28 cellular contexts compared by ENCODE assay signal in the genomic region with DNA sequence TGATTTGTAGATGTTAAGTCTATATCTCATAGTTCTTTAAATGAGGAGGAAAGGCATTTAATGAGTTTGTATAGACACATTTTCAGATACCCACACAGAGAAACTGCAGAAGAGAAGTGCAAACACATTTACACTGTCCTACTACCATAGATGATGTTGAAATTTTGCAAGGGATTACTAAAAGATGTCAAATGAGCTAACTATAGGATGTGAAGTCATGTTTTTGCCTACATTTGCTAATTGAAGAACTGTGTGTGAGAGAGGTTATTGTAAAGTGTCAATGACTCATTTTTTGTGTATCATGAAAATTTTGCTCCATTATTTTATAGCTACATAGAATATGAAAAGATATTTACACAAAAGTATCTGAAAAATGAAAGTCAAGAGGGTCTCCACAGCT.
"Had no signal": no experiment of that assay in that cellular context is flagged by ENCODE, and none has a peak within 500 bp of the region (broad histone marks: within the 10 kb centered on the region; RNA-seq: fewer than 3 reads in every experiment).

No MANE protein-coding gene starts in this region.

- H3K27ac Mint-ChIP-seq: effector memory CD8-positive, alpha-beta T cell; endodermal cell; immature natural killer cell; mesothelial cell of epicardium; naive B cell; naive thymus-derived CD8-positive, alpha-beta T cell had no signal

- H3K9me3 Mint-ChIP-seq: effector memory CD8-positive, alpha-beta T cell; endodermal cell; immature natural killer cell; mesothelial cell of epicardium had no signal

- FAIRE-seq: colon, endometrium had no signal

- H3K4me1 ChIP-seq: gastrocnemius medialis, left lung, lower lobe of right lung had no signal

- H3K4me3 ChIP-seq: coronary artery, dorsolateral prefrontal cortex, esophagus squamous epithelium, gastrocnemius medialis, heart right ventricle, left lung, lower lobe of right lung, mucosa of descending colon had no signal

- DNase-seq: dermis blood vessel endothelial cell; dorsolateral prefrontal cortex; effector CD4-positive, alpha-beta T cell; effector memory CD8-positive, alpha-beta T cell; endodermal cell; erythroblast; esophagus squamous epithelium; foreskin fibroblast; foreskin melanocyte; gastrocnemius medialis; glutamatergic neuron; head of caudate nucleus; heart right ventricle; hippocampal formation; immature natural killer cell; left cardiac atrium; left lung; left ventricle myocardium superior; lower lobe of right lung; mesenchymal stem cell; mucosa of descending colon; naive B cell; naive thymus-derived CD8-positive, alpha-beta T cell had no signal

- H3K4me1 Mint-ChIP-seq: mesothelial cell of epicardium had no signal

- H3K36me3 Mint-ChIP-seq: immature natural killer cell; mesothelial cell of epicardium; naive B cell; naive thymus-derived CD8-positive, alpha-beta T cell had no signal

- H3K4me3 Mint-ChIP-seq: effector memory CD8-positive, alpha-beta T cell; endodermal cell; immature natural killer cell; mesothelial cell of epicardium; naive B cell; naive thymus-derived CD8-positive, alpha-beta T cell had no signal

- H3K36me3 ChIP-seq: esophagus squamous epithelium, gastrocnemius medialis, heart right ventricle, left lung, lower lobe of right lung had no signal

- H3K27me3 ChIP-seq: dorsolateral prefrontal cortex, esophagus squamous epithelium, gastrocnemius medialis, heart right ventricle, left lung had no signal

- H3K27ac ChIP-seq: coronary artery, dorsolateral prefrontal cortex, epithelial cell of prostate, esophagus squamous epithelium, gastrocnemius medialis, heart right ventricle, left lung, lower lobe of right lung had no signal

- H3K9me3 ChIP-seq: esophagus squamous epithelium, gastrocnemius medialis, heart right ventricle, left lung, lower lobe of right lung, mucosa of descending colon had no signal
